ENCODE assay signal across 12 cellular contexts in genomic region chr3:197519801-197520211, GRCh38. TPM values are rescaled to one million over a fixed set of nuclear protein-coding genes. Genes with fewer than 3 reads are reported as not detected.
DNase-seq lines count a peak whose midpoint lies in the region; ATAC-seq lines count a peak whose summit lies in the region.
"Had no signal": no experiment of that assay in that cellular context is flagged by ENCODE, and none has a peak within 500 bp of the region (broad histone marks: within the 10 kb centered on the region; RNA-seq: fewer than 3 reads in every experiment).

No MANE protein-coding gene starts in this region.

- H3K4me2 ChIP-seq in BLaER1 treated with 17β-estradiol and CSF1 and Interleukin-3, amounts not matched to agents 10 nM and 100 nM, result peak overlapping the region in 7 of 11 experiments; percentile 31 to 80 (median 63); a peak in 12 of 22 replicates
- no peak overlapping the region for H3K4me2 ChIP-seq in neuronal stem cell (ENCODE audit: insufficient read depth, low read length, poor library complexity, severe bottlenecking)

- H4K20me1 ChIP-seq in BLaER1 treated with 17β-estradiol and CSF1 and Interleukin-3, amounts not matched to agents 10 nM and 100 nM, result peaks cover 0 to 22% (median 0%) of the 10 kb centered on the region in 11 experiments; a peak in 1 of 22 replicates

- H2BK120ac ChIP-seq in neuronal stem cell (ENCODE audit: low read depth, low read length), result peak overlapping the region; percentile 62

- no peak overlapping the region for H3K18ac ChIP-seq in neuronal stem cell (ENCODE audit: low read length)

- no CpG with 5 or more reads among the region's 18 CpGs for WGBS in neuronal stem cell (ENCODE audit: extremely low coverage in 2 of 2, insufficient read length in 2 of 2, insufficient replicate concordance in 1 of 2), 2 donors

- ATAC-seq in central memory CD8-positive, alpha-beta T cell (replicated peaks; ENCODE audit: extremely low read depth, poor library complexity, severe bottlenecking), result no peak
- ATAC-seq: activated T-cell treated with anti-CD3 and anti-CD28 coated beads, Interleukin-2, amount 50 U/mL, for 72 hours; gastrocnemius medialis had no signal

- no peaks in the 10 kb centered on the region for H3K79me1 ChIP-seq in neuronal stem cell (ENCODE audit: low read depth, low read length)

- no peak overlapping the region for H2BK15ac ChIP-seq in neuronal stem cell (ENCODE audit: low read length)

- peak overlapping the region; percentile 33 for H3K14ac ChIP-seq in neuronal stem cell (ENCODE audit: low read length)

- no peaks in the 10 kb centered on the region for H3K27me3 ChIP-seq in BLaER1 treated with 17β-estradiol and CSF1 and Interleukin-3, amounts not matched to agents 10 nM and 100 nM
- peaks cover 0 to 5% (median 0%) of the 10 kb centered on the region in 3 experiments for H3K27me3 ChIP-seq in neuronal stem cell (ENCODE audit: control insufficient read depth in 3 of 3, insufficient read depth in 3 of 3, low read depth in 1 of 3, low read length in 3 of 3)
- H3K27me3 ChIP-seq: gastrocnemius medialis had no signal

- peak overlapping the region in 1 of 11 experiments; percentile 55; a peak in 2 of 22 replicates for H3K9ac ChIP-seq in BLaER1 treated with 17β-estradiol and CSF1 and Interleukin-3, amounts not matched to agents 10 nM and 100 nM
- H3K9ac ChIP-seq in neuronal stem cell (ENCODE audit: low read depth, low read length, poor library complexity), result no peak overlapping the region

- no peak overlapping the region for H4K8ac ChIP-seq in neuronal stem cell (ENCODE audit: low read depth, low read length)

- H2BK5ac ChIP-seq in neuronal stem cell (ENCODE audit: low read length), result peak overlapping the region; percentile 1

- peak overlapping the region; percentile 90 for H3K23ac ChIP-seq in neuronal stem cell (ENCODE audit: low read depth, low read length, poor library complexity)

- H2AK5ac ChIP-seq in neuronal stem cell (ENCODE audit: low read depth, low read length), result peak overlapping the region; percentile 32

- H2BK12ac ChIP-seq in neuronal stem cell (ENCODE audit: low read length), result peak overlapping the region; percentile 97

- peaks cover 0 to 8% (median 0%) of the 10 kb centered on the region in 11 experiments; a peak in 7 of 22 replicates for H3K9me3 ChIP-seq in BLaER1 treated with 17β-estradiol and CSF1 and Interleukin-3, amounts not matched to agents 10 nM and 100 nM (replicated peaks in 1 of 11)
- H3K9me3 ChIP-seq in neuronal stem cell (replicated peaks in 1 of 2; ENCODE audit: control insufficient read depth in 2 of 2, insufficient read depth in 1 of 2, low read depth in 1 of 2, low read length in 2 of 2), result no peaks in the 10 kb centered on the region
- H3K9me3 ChIP-seq: gastrocnemius medialis had no signal

- peaks cover 5% of the 10 kb centered on the region for H3K9me3 Mint-ChIP-seq in central memory CD8-positive, alpha-beta T cell

- peaks cover 21 to 64% (median 57%) of the 10 kb centered on the region in 10 experiments for H3K4me1 ChIP-seq in BLaER1 treated with 17β-estradiol and CSF1 and Interleukin-3, amounts not matched to agents 10 nM and 100 nM
- peaks cover 4 to 14% of the 10 kb centered on the region in 2 donors for H3K4me1 ChIP-seq in neuronal stem cell (ENCODE audit: control insufficient read depth in 2 of 2, insufficient read depth in 1 of 2, low read depth in 1 of 2, low read length in 2 of 2)

- H3K36me3 ChIP-seq in BLaER1 treated with 17β-estradiol and CSF1 and Interleukin-3, amounts not matched to agents 10 nM and 100 nM, result peaks cover 0 to 68% (median 28%) of the 10 kb centered on the region in 11 experiments; a peak in 17 of 22 replicates
- no peaks in the 10 kb centered on the region for H3K36me3 ChIP-seq in neuronal stem cell (replicated peaks in 1 of 2; ENCODE audit: control insufficient read depth in 2 of 2, insufficient read depth in 2 of 2, low read length in 2 of 2)
- H3K36me3 ChIP-seq: gastrocnemius medialis had no signal

- H3K4me3 ChIP-seq in BLaER1 treated with 17β-estradiol and CSF1 and Interleukin-3, amounts not matched to agents 10 nM and 100 nM, result no peak overlapping the region
- no peak overlapping the region for H3K4me3 ChIP-seq in neuronal stem cell (ENCODE audit: low read length in 2 of 2)
- H3K4me3 ChIP-seq: gastrocnemius medialis had no signal

- H3K27me3 Mint-ChIP-seq in central memory CD8-positive, alpha-beta T cell, result no peaks in the 10 kb centered on the region

- peaks cover 25% of the 10 kb centered on the region for H3K4me1 Mint-ChIP-seq in central memory CD8-positive, alpha-beta T cell

- no peak overlapping the region for H4K91ac ChIP-seq in neuronal stem cell (ENCODE audit: low read depth, low read length, poor library complexity)

- peak overlapping the region; percentile 44 for H3K27ac Mint-ChIP-seq in central memory CD8-positive, alpha-beta T cell (ENCODE audit: low read depth)

- H3K36me3 Mint-ChIP-seq in central memory CD8-positive, alpha-beta T cell (ENCODE audit: insufficient read depth), result peaks cover 10% of the 10 kb centered on the region

- H3K4me3 Mint-ChIP-seq in central memory CD8-positive, alpha-beta T cell, result no peak overlapping the region
- H3K4me3 Mint-ChIP-seq: activated T-cell treated with anti-CD3 and anti-CD28 coated beads, Interleukin-2, amount 50 U/mL, for 72 hours had no signal

- DNase-seq in NCI-H524 (lab: John Stamatoyannopoulos, UW), result peak; percentile 86 to 91
- DNase-seq in central memory CD8-positive, alpha-beta T cell (ENCODE audit: low spot score in 2 of 2), result no peak
- no peak for DNase-seq in neuronal stem cell (ENCODE audit: low spot score)
- no peak for DNase-seq in NOMO-1 treated with DMSO at 0.1 percent for 48 hours (lab: John Stamatoyannopoulos, UW; ENCODE audit: unreplicated experiment)
- DNase-seq in amygdala (lab: John Stamatoyannopoulos, UW), result no peak
- DNase-seq in stimulated activated CD4-positive, alpha-beta T cell treated with anti-CD3 and anti-CD28 coated beads, Interleukin-4, amount 100 ng/mL, for 1 hour, result no peak
- DNase-seq: activated T-cell treated with anti-CD3 and anti-CD28 coated beads, Interleukin-2, amount 50 U/mL, for 72 hours; effector CD8-positive, alpha-beta T cell; gastrocnemius medialis; stimulated activated naive CD4-positive, alpha-beta T cell treated with Interleukin-2 at 50 U/mL for 16 hours; SW 1271 had no signal

- H2AFZ ChIP-seq in neuronal stem cell (ENCODE audit: low read length), result no peak overlapping the region

- H3K27ac ChIP-seq in BLaER1 treated with 17β-estradiol and CSF1 and Interleukin-3, amounts not matched to agents 10 nM and 100 nM, result peak overlapping the region in 3 of 11 experiments; percentile 39 to 57 (median 52); a peak in 5 of 22 replicates
- H3K27ac ChIP-seq in neuronal stem cell (replicated peaks; ENCODE audit: low read length), result no peak overlapping the region
- H3K27ac ChIP-seq: gastrocnemius medialis had no signal

- H3K4ac ChIP-seq in neuronal stem cell (ENCODE audit: low read length), result no peak overlapping the region

RNA-seq across cellular contexts. Expression of gene BDH1, which starts 36.0 kb away (rescaled TPM):
- 8.7 TPM for polyA plus RNA-seq in neuronal stem cell (2013, experiment 1 of 2)
- polyA plus RNA-seq in neuronal stem cell (2013, experiment 2 of 2), result 8.8 TPM

Comparison
In these comparisons a context has a peak if more than half of its experiments do, and no peak if none do; other contexts are left out.
1. DNase-seq: peak in NCI-H524 (2 of 2); none in central memory CD8-positive, alpha-beta T cell (0 of 2), neuronal stem cell (single experiment), NOMO-1 treated with DMSO at 0.1 percent for 48 hours (single experiment), amygdala (0 of 56) and stimulated activated CD4-positive, alpha-beta T cell treated with anti-CD3 and anti-CD28 coated beads, Interleukin-4, amount 100 ng/mL, for 1 hour (single experiment).